In the genomic region with DNA sequence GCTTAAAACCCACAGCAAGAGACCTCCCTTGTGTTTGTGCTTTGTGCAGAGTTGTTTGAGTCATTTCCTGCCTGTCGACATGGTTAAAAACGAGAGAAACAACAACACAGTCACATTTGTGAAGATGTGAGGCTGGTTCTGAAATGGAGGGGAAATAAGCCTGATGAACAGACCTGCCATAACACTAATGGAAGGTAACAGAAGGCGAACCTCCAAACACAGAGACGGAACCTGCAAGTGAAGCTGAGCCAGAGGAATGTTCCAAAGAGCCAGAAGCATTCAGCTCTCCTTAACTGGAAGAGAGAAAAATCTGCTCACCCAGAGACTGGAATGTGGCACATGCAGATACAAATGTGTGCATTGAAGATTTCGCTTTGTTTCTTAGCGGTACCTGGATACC, we compare ENCODE assay signal across 16 cellular contexts. TPM values are rescaled to one million over a fixed set of nuclear protein-coding genes. Genes with fewer than 3 reads are reported as not detected.
A peak's percentile ranks its signal among the peaks of the same experiment; 100 is the strongest.
DNase-seq lines count a peak whose midpoint lies in the region; ATAC-seq and TF ChIP-seq lines count a peak whose summit lies in the region.
"Had no signal": no experiment of that assay in that cellular context is flagged by ENCODE, and none has a peak within 500 bp of the region (broad histone marks: within the 10 kb centered on the region; RNA-seq: fewer than 3 reads in every experiment).

No MANE protein-coding gene starts in this region.

- TF ChIP-seq CTCF in A673 (conservative IDR thresholded peaks at IDR 0.05; ENCODE audit: low read depth, low read length) (no peak), chondrocyte (IDR thresholded peaks at IDR 0.05) (no peak)

- H3K4me1 ChIP-seq in A673 (ENCODE audit: insufficient read depth, low read length, poor library complexity, severe bottlenecking), result peaks cover 21% of the 10 kb centered on the region

- peak overlapping the region; percentile 85 for H3K27ac Mint-ChIP-seq in chondrocyte (ENCODE audit: unreplicated experiment)
- H3K27ac Mint-ChIP-seq: progenitor cell of endocrine pancreas; T-helper 1 cell treated with Interleukin-12 subunit alpha and Interleukin-12 subunit beta and Interleukin-4 antibody, amounts not matched to agents 30 μg/mL and 1 μg/mL, for 36 hours had no signal

- H3K27ac ChIP-seq in A673 (ENCODE audit: low read depth, low read length, poor library complexity, severe bottlenecking) (no peak overlapping the region), layer of hippocampus (ENCODE audit: low read depth, low read length) (peak overlapping the region; percentile 58)

- no peak overlapping the region for H3K4me3 Mint-ChIP-seq in chondrocyte (ENCODE audit: unreplicated experiment)
- H3K4me3 Mint-ChIP-seq: T-helper 1 cell treated with Interleukin-12 subunit alpha and Interleukin-12 subunit beta and Interleukin-4 antibody, amounts not matched to agents 30 μg/mL and 1 μg/mL, for 36 hours had no signal

- peaks cover 8% of the 10 kb centered on the region for H3K36me3 Mint-ChIP-seq in chondrocyte (ENCODE audit: low read depth)

- no peaks in the 10 kb centered on the region for H3K9me3 ChIP-seq in A673 (ENCODE audit: low read depth, low read length, poor library complexity, severe bottlenecking)

- H3K4me3 ChIP-seq in A673 (ENCODE audit: low read depth, low read length, poor library complexity, severe bottlenecking), result no peak overlapping the region

- DNase-seq in A673 (ENCODE audit: low spot score) (no peak), HT1080 (ENCODE audit: low read depth) (peak; percentile 64), chondrocyte (ENCODE audit: low spot score) (no peak)
- no peak for DNase-seq in stimulated activated CD4-positive, alpha-beta T cell treated with anti-CD3 and anti-CD28 coated beads, Interleukin-4, amount 100 ng/mL, for 4 hours
- no peak for DNase-seq in NK-92 treated with Interleukin-12 subunit alpha and Interleukin-12 subunit beta, amount 100 ng/mL, for 24 hours (lab: John Stamatoyannopoulos, UW)
- DNase-seq: activated naive CD4-positive, alpha-beta T cell; AML-193; DMS79; NCI-H1417; NCI-H446 treated with DMSO at 0.1 percent for 48 hours; stimulated activated naive CD4-positive, alpha-beta T cell treated with Interleukin-2 at 50 U/mL for 16 hours had no signal

- POLR2A ChIA-PET in A673 (lab: Charles Lee; ENCODE audit: low non-redundant PET), result no interaction called here

- no peaks in the 10 kb centered on the region for H3K27me3 Mint-ChIP-seq in chondrocyte (ENCODE audit: low read depth)

- TSS peak; percentile 33 for BruUV-seq in A673 (replicated peaks; lab: Mats Ljungman, UMichigan)

- no peaks in the 10 kb centered on the region for H3K27me3 ChIP-seq in A673 (replicated peaks; ENCODE audit: insufficient read depth, low read depth, low read length, poor library complexity)
- H3K27me3 ChIP-seq in layer of hippocampus (ENCODE audit: control insufficient read depth, insufficient read depth, low read length), result no peaks in the 10 kb centered on the region

- peaks cover 30% of the 10 kb centered on the region for H3K36me3 ChIP-seq in A673 (ENCODE audit: insufficient read depth, low read length, poor library complexity, severe bottlenecking)

- H3K9me3 Mint-ChIP-seq in chondrocyte (ENCODE audit: low read depth), result no peaks in the 10 kb centered on the region
- H3K9me3 Mint-ChIP-seq: T-helper 1 cell treated with Interleukin-12 subunit alpha and Interleukin-12 subunit beta and Interleukin-4 antibody, amounts not matched to agents 30 μg/mL and 1 μg/mL, for 36 hours had no signal

- CTCF ChIA-PET in A673 (lab: Charles Lee), result no interaction called here

- no peak for ATAC-seq in HG02973 (IDR thresholded peaks at IDR 0.05; ENCODE audit: unreplicated experiment)
- no peak for ATAC-seq in GM21723 (IDR thresholded peaks at IDR 0.05; ENCODE audit: unreplicated experiment)

- intact Hi-C loops in A673 (cut with micrococcal nuclease; ENCODE audit: unreplicated experiment), result no loop called here

- peaks cover 28% of the 10 kb centered on the region for H3K4me1 Mint-ChIP-seq in chondrocyte (ENCODE audit: low read depth)

RNA-seq across cellular contexts. Expression of a gene that starts 53.2 kb away (rescaled TPM):
- total RNA-seq in A673 (2021) (34.1 and 36.5 TPM in 2 replicates), chondrocyte (15.5 to 16.4 TPM (median 16.0 TPM) in 3 replicates)
- total RNA-seq in HT1080 (2014; rRNA removed; shearing (Covaris generic)), result 12.4 and 12.5 TPM in 2 replicates
- 7.9 and 10.4 TPM in 2 replicates for polyA plus RNA-seq in HT1080 (2015; cell fraction: cytosol; rRNA removed)
- 12.2 and 12.3 TPM in 2 replicates for polyA plus RNA-seq in HT1080 (2015; cell fraction: nucleus; rRNA removed)
